8 cellular contexts compared by ENCODE assay signal in genomic region chr3:32780735-32781210, GRCh38. TPM values are rescaled to one million over a fixed set of nuclear protein-coding genes. Genes with fewer than 3 reads are reported as not detected.
DNase-seq lines count a peak whose midpoint lies in the region; ATAC-seq and TF ChIP-seq lines count a peak whose summit lies in the region.

No MANE protein-coding gene starts in this region.

- ATAC-seq in GM19397 (IDR thresholded peaks at IDR 0.05; ENCODE audit: unreplicated experiment), result peak; percentile 27
- peak; percentile 37 for ATAC-seq in HG03460 (IDR thresholded peaks at IDR 0.05; ENCODE audit: unreplicated experiment)
- peak in 3 of 4 experiments; percentile 18 to 30 (median 23) for ATAC-seq in T-cell (replicated peaks in 1 of 4)

- no TSS peak for BruUV-seq in Calu3 (replicated peaks; lab: Mats Ljungman, UMichigan)

- peak overlapping the region; percentile 55 to 62 (median 60) for H3K4me3 ChIP-seq in esophagus muscularis mucosa
- peak overlapping the region; percentile 40 to 71 for H3K4me3 ChIP-seq in muscle layer of colon (ENCODE audit: low read depth in 1 of 2, low read length in 2 of 2)

- H3K4me3 Mint-ChIP-seq in Calu3 (ENCODE audit: low read depth, unreplicated experiment) (peak overlapping the region; percentile 89), T-cell (peak overlapping the region; percentile 83 to 89 (median 87))

- H3K4me1 Mint-ChIP-seq in Calu3 (ENCODE audit: low read depth, unreplicated experiment) (no peaks in the 10 kb centered on the region), T-cell (peaks cover 3 to 10% (median 8%) of the 10 kb centered on the region in 3 donors)

- CTCF ChIA-PET in Calu3 (lab: Charles Lee), result interaction anchor here (0.8 kb wide), 1 partner anchor 112 kb away, joined by 7 read pairs; no protein-coding TSS in a partner anchor
- CTCF ChIA-PET in T-cell (lab: Charles Lee), result interaction anchor here in 1 of 2 donors (0.5 to 0.7 kb wide), 2 partner anchors 136 to 586 kb away, joined by 3 to 5 read pairs; no protein-coding TSS in a partner anchor

- TF ChIP-seq POLR2A in esophagus muscularis mucosa (IDR thresholded peaks at IDR 0.05; ENCODE audit: low read depth), result no peak

- no peaks in the 10 kb centered on the region for H3K27me3 Mint-ChIP-seq in Calu3 (ENCODE audit: unreplicated experiment)
- peaks cover 3 to 5% of the 10 kb centered on the region in 2 donors for H3K27me3 Mint-ChIP-seq in T-cell

- H3K9me3 Mint-ChIP-seq in Calu3 (ENCODE audit: low read depth, unreplicated experiment), result no peaks in the 10 kb centered on the region
- no peaks in the 10 kb centered on the region for H3K9me3 Mint-ChIP-seq in T-cell

- no peak for TF ChIP-seq CTCF in Calu3 (IDR thresholded peaks at IDR 0.05; ENCODE audit: unreplicated experiment)
- TF ChIP-seq CTCF in esophagus muscularis mucosa (IDR thresholded peaks at IDR 0.05), result no peak

- intact Hi-C loops in Calu3 (cut with micrococcal nuclease; ENCODE audit: unreplicated experiment) (loop anchor here (1.0 to 5.0 kb wide), 2 partner anchors 122 to 152 kb away; no protein-coding TSS in a partner anchor), esophagus muscularis mucosa (cut with DNase I) (loop anchor here (2.0 kb wide), 1 partner anchor 154 kb away; no protein-coding TSS in a partner anchor)

- H3K4me1 ChIP-seq in esophagus muscularis mucosa (peaks cover 7 to 15% (median 15%) of the 10 kb centered on the region in 4 donors), muscle layer of colon (ENCODE audit: insufficient read depth, low read length) (no peaks in the 10 kb centered on the region)

- DNase-seq in Calu3, result peak; percentile 68
- peak in 3 of 34 experiments; percentile 0 to 1 (median 0) for DNase-seq in T-cell
- no peak for DNase-seq in esophagus muscularis mucosa (ENCODE audit: extremely low spot score)
- DNase-seq in DMS153 (lab: John Stamatoyannopoulos, UW), result no peak
- DNase-seq in Ammon's horn (ENCODE audit: low spot score), result no peak

- H3K36me3 ChIP-seq in esophagus muscularis mucosa (peaks cover 0 to 6% (median 1%) of the 10 kb centered on the region in 4 donors), muscle layer of colon (ENCODE audit: insufficient read depth, low read length) (peaks cover 2% of the 10 kb centered on the region)

- H3K9me3 ChIP-seq in esophagus muscularis mucosa (no peaks in the 10 kb centered on the region), muscle layer of colon (ENCODE audit: low read length) (no peaks in the 10 kb centered on the region)

- POLR2A ChIA-PET in T-cell (lab: Charles Lee), result no interaction called here

- 9% methylated on average over 18 of the region's 36 CpGs for WGBS in esophagus muscularis mucosa

- no peak overlapping the region for H3K9ac ChIP-seq in muscle layer of colon (ENCODE audit: low read length)

- H3K27ac Mint-ChIP-seq in Calu3 (ENCODE audit: unreplicated experiment), result peak overlapping the region; percentile 50
- peak overlapping the region in 1 of 2 donors; percentile 27 for H3K27ac Mint-ChIP-seq in T-cell

- H3K27ac ChIP-seq in esophagus muscularis mucosa (replicated peaks in 1 of 4) (no peak overlapping the region), muscle layer of colon (ENCODE audit: low read depth, low read length) (no peak overlapping the region)

- TF ChIP-seq EP300 in esophagus muscularis mucosa (IDR thresholded peaks at IDR 0.05), result no peak

- H3K27me3 ChIP-seq in esophagus muscularis mucosa (peaks cover 0 to 11% (median 0%) of the 10 kb centered on the region in 4 donors), muscle layer of colon (ENCODE audit: control insufficient read depth in 1 of 2, insufficient read depth in 2 of 2, low read length in 2 of 2) (no peaks in the 10 kb centered on the region)

- H3K36me3 Mint-ChIP-seq in Calu3 (ENCODE audit: insufficient read depth, unreplicated experiment) (peaks cover 7% of the 10 kb centered on the region), T-cell (no peaks in the 10 kb centered on the region)

RNA-seq across cellular contexts. Expression of gene TRIM71, which starts 37.0 kb away (rescaled TPM):
- not detected in 2 replicates for total RNA-seq in Calu3 (2022)
- under 1 TPM in 4 of 5 donors, not detected in 1; 0.05 to 0.32 (median 0.29) TPM for total RNA-seq in T-cell
- not detected for total RNA-seq in esophagus muscularis mucosa
